ENCODE assay signal across 18 cellular contexts in the genomic region with DNA sequence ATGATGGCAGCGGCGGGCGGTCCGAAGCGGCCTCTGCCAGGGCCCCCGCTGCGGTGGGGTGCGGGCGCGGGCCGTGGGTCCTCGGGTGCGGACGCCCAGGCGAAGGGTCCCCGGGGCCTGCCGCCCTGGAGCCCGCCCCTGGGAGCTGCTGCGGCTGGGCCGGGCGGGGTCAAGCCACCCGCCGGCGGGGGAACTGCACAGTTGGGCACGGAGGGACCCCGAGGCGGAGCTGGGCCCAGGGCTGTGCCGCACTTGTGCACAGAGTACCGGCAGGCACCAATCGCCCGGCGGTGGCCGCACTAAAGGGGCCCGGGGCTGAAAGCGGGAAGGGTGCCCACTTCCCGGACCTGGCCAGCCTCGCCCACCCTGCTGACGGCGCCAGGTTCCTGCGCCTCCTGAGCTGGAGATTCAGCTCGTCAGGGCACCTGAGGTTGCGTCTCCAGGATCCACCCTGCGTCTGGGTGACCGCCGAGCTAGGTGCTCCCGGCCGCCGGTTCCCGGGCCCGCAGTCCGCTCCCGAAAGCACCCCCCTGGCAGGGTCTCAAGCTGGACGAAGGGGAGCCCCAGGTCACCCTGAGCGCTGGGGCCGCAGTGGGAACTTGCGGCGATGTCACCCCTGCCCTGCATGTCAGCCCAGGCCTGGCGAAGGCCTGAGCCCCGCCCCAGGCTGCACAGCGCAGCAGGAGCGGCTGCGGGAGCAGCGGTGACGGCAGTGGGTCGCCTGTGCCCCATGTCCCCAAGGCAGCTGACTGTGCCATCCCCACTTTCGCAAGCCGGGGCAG.
"Had no signal": no experiment of that assay in that cellular context is flagged by ENCODE, and none has a peak within 500 bp of the region (broad histone marks: within the 10 kb centered on the region; RNA-seq: fewer than 3 reads in every experiment).

No MANE protein-coding gene starts in this region.

- DNase-seq: activated CD4-positive, alpha-beta T cell treated with anti-CD3 and anti-CD28 coated beads, Interleukin-2, amount 50 U/mL, for 1 hour; activated naive CD4-positive, alpha-beta T cell treated with Interleukin-2 at 50 U/mL for 16 hours; activated naive CD8-positive, alpha-beta T cell treated with anti-CD3 and anti-CD28 coated beads, Interleukin-2, amount 50 U/mL, for 24 hours; activated T-cell treated with anti-CD3 and anti-CD28 coated beads for 4 hours; aorta; dermis blood vessel endothelial cell; kidney; mucosa of descending colon; naive thymus-derived CD4-positive, alpha-beta T cell; stimulated activated CD4-positive, alpha-beta T cell treated with anti-CD3 and anti-CD28 coated beads, Interleukin-15, amount 100 ng/mL, for 24 hours; stimulated activated CD4-positive, alpha-beta T cell treated with anti-CD3 and anti-CD28 coated beads, Interleukin-4, amount 100 ng/mL, for 1 hour; stimulated activated naive CD4-positive, alpha-beta T cell had no signal

- ATAC-seq: activated naive CD8-positive, alpha-beta T cell treated with anti-CD3 and anti-CD28 coated beads, Interleukin-2, amount 50 U/mL, for 24 hours; esophagus mucosa; mucosa of descending colon; naive thymus-derived CD4-positive, alpha-beta T cell had no signal

- H3K36me3 ChIP-seq: breast epithelium, suprapubic skin had no signal

- H3K27ac ChIP-seq: breast epithelium, hepatocyte, parathyroid adenoma, skin epidermis, suprapubic skin had no signal

- H3K4me3 ChIP-seq: breast epithelium, hepatocyte, mucosa of descending colon, skin epidermis, suprapubic skin had no signal

- H3K9me3 ChIP-seq: breast epithelium, mucosa of descending colon, suprapubic skin had no signal

- H3K27me3 ChIP-seq: hepatocyte had no signal

- H3K4me1 ChIP-seq: breast epithelium, parathyroid adenoma had no signal
